In genomic region chr1:33460947-33461629, GRCh38 we compare ENCODE assay signal across 8 cellular contexts. TPM values are rescaled to one million over a fixed set of nuclear protein-coding genes. Genes with fewer than 3 reads are reported as not detected.
DNase-seq lines count a peak whose midpoint lies in the region; ATAC-seq and TF ChIP-seq lines count a peak whose summit lies in the region.

No MANE protein-coding gene starts in this region.

- ATAC-seq in GM18505 (IDR thresholded peaks at IDR 0.05; ENCODE audit: unreplicated experiment) (peak; percentile 74), HG02884 (IDR thresholded peaks at IDR 0.05; ENCODE audit: unreplicated experiment) (peak; percentile 83)
- ATAC-seq in naive thymus-derived CD4-positive, alpha-beta T cell: peak; percentile 79

- no peak overlapping the region for H2AK5ac ChIP-seq in mesendoderm (ENCODE audit: low read length)

- no peak overlapping the region for H4K5ac ChIP-seq in mesendoderm (ENCODE audit: low read length)

- H3K4me3 ChIP-seq in naive thymus-derived CD4-positive, alpha-beta T cell (ENCODE audit: low read length): no peak overlapping the region
- H3K4me3 ChIP-seq in mesendoderm (ENCODE audit: low read length): no peak overlapping the region

- H2BK15ac ChIP-seq in mesendoderm (replicated peaks; ENCODE audit: low read depth): no peak overlapping the region

- no peaks in the 10 kb centered on the region for H3K36me3 Mint-ChIP-seq in naive thymus-derived CD4-positive, alpha-beta T cell
- H3K36me3 Mint-ChIP-seq in activated CD4-positive, alpha-beta T cell treated with anti-CD3 and anti-CD28 coated beads, Interleukin-2, amount 10 ng/mL, durations not matched to agents 7 days and 5 days (ENCODE audit: low read depth): no peaks in the 10 kb centered on the region

- H3K9ac ChIP-seq in mesendoderm (ENCODE audit: low read length): no peak overlapping the region

- no peaks in the 10 kb centered on the region for H3K79me1 ChIP-seq in mesendoderm (ENCODE audit: low read length)

- peak overlapping the region in 1 of 9 donors; percentile 11 for H3K27ac Mint-ChIP-seq in naive thymus-derived CD4-positive, alpha-beta T cell
- H3K27ac Mint-ChIP-seq in activated CD4-positive, alpha-beta T cell treated with anti-CD3 and anti-CD28 coated beads, Interleukin-2, amount 10 ng/mL, durations not matched to agents 7 days and 5 days: no peak overlapping the region

- intact Hi-C loops in naive thymus-derived CD4-positive, alpha-beta T cell (cut with micrococcal nuclease): no loop called here

- WGBS in mesendoderm (ENCODE audit: extremely low coverage, insufficient coverage, low lambda C conversion rate): no CpG with 5 or more reads among the region's 4 CpGs

- no peaks in the 10 kb centered on the region for H3K36me3 ChIP-seq in naive thymus-derived CD4-positive, alpha-beta T cell (ENCODE audit: control insufficient read depth in 2 of 3, insufficient read depth in 3 of 3, low read length in 3 of 3)
- no peaks in the 10 kb centered on the region for H3K36me3 ChIP-seq in mesendoderm (ENCODE audit: control insufficient read depth, insufficient read depth, low read length)

- H3K27me3 Mint-ChIP-seq in naive thymus-derived CD4-positive, alpha-beta T cell: peaks cover 0 to 15% (median 9%) of the 10 kb centered on the region in 5 donors
- peaks cover 6% of the 10 kb centered on the region for H3K27me3 Mint-ChIP-seq in activated CD4-positive, alpha-beta T cell treated with anti-CD3 and anti-CD28 coated beads, Interleukin-2, amount 10 ng/mL, durations not matched to agents 7 days and 5 days

- no peak overlapping the region for H3K23ac ChIP-seq in mesendoderm (ENCODE audit: low read length)

- no peak overlapping the region for H3K18ac ChIP-seq in mesendoderm (ENCODE audit: low read length)

- no peak overlapping the region for H3K4me3 Mint-ChIP-seq in naive thymus-derived CD4-positive, alpha-beta T cell
- H3K4me3 Mint-ChIP-seq in activated CD4-positive, alpha-beta T cell treated with anti-CD3 and anti-CD28 coated beads, Interleukin-2, amount 10 ng/mL, durations not matched to agents 7 days and 5 days: no peak overlapping the region

- H3K9me3 Mint-ChIP-seq in naive thymus-derived CD4-positive, alpha-beta T cell: no peaks in the 10 kb centered on the region
- H3K9me3 Mint-ChIP-seq in activated CD4-positive, alpha-beta T cell treated with anti-CD3 and anti-CD28 coated beads, Interleukin-2, amount 10 ng/mL, durations not matched to agents 7 days and 5 days: no peaks in the 10 kb centered on the region

- POLR2A ChIA-PET in naive thymus-derived CD4-positive, alpha-beta T cell (lab: Charles Lee): no interaction called here
- POLR2A ChIA-PET in activated CD4-positive, alpha-beta T cell treated with anti-CD3 and anti-CD28 coated beads, Interleukin-2, amount 10 ng/mL, durations not matched to agents 7 days and 5 days (lab: Charles Lee): no interaction called here

- DNase-seq in SIG-M5 treated with dmso at 0.1 percent for 504 hours (lab: John Stamatoyannopoulos, UW; ENCODE audit: unreplicated experiment): peak; percentile 57
- no peak for DNase-seq in naive thymus-derived CD4-positive, alpha-beta T cell
- DNase-seq in mesendoderm: no peak
- DNase-seq in activated CD4-positive, alpha-beta T cell treated with anti-CD3 and anti-CD28 coated beads, Interleukin-2, amount 10 ng/mL, durations not matched to agents 7 days and 5 days: no peak
- DNase-seq in NCI-H1048 (lab: John Stamatoyannopoulos, UW): no peak
- no peak for DNase-seq in inferior parietal cortex (ENCODE audit: extremely low spot score)

- peaks cover 0 to 1% (median 0%) of the 10 kb centered on the region in 7 donors for H3K4me1 Mint-ChIP-seq in naive thymus-derived CD4-positive, alpha-beta T cell
- H3K4me1 Mint-ChIP-seq in activated CD4-positive, alpha-beta T cell treated with anti-CD3 and anti-CD28 coated beads, Interleukin-2, amount 10 ng/mL, durations not matched to agents 7 days and 5 days: no peaks in the 10 kb centered on the region

- H3K56ac ChIP-seq in mesendoderm (ENCODE audit: low read length): no peak overlapping the region

- no peak for TF ChIP-seq POLR2A in GM18505 (IDR thresholded peaks at IDR 0.05; ENCODE audit: borderline replicate concordance, extremely low read depth, insufficient read depth, insufficient read length)

- no peak overlapping the region for H2BK5ac ChIP-seq in mesendoderm (ENCODE audit: low read length)

- H2BK120ac ChIP-seq in mesendoderm (ENCODE audit: low read depth, low read length): no peak overlapping the region

- H3K4me1 ChIP-seq in naive thymus-derived CD4-positive, alpha-beta T cell (ENCODE audit: control insufficient read depth in 2 of 2, insufficient read depth in 2 of 2, low read length in 2 of 2): no peaks in the 10 kb centered on the region
- no peaks in the 10 kb centered on the region for H3K4me1 ChIP-seq in mesendoderm (ENCODE audit: control insufficient read depth, low read depth, low read length)

- H3K79me2 ChIP-seq in mesendoderm (ENCODE audit: control insufficient read depth, insufficient read depth, low read length): no peaks in the 10 kb centered on the region

- no peaks in the 10 kb centered on the region for H3K9me3 ChIP-seq in naive thymus-derived CD4-positive, alpha-beta T cell (ENCODE audit: control insufficient read depth in 2 of 3, low read length in 3 of 3)

- H3K27me3 ChIP-seq in naive thymus-derived CD4-positive, alpha-beta T cell (ENCODE audit: control insufficient read depth in 2 of 2, insufficient read depth in 2 of 2, low read length in 2 of 2): no peaks in the 10 kb centered on the region
- H3K27me3 ChIP-seq in mesendoderm (ENCODE audit: insufficient read depth, low read length, poor library complexity): no peaks in the 10 kb centered on the region

- no peak overlapping the region for H3K4me2 ChIP-seq in mesendoderm (ENCODE audit: low read length)

- H3K27ac ChIP-seq in naive thymus-derived CD4-positive, alpha-beta T cell (ENCODE audit: low read depth, low read length): no peak overlapping the region
- H3K27ac ChIP-seq in mesendoderm (ENCODE audit: low read depth, low read length): no peak overlapping the region

- H4K8ac ChIP-seq in mesendoderm (ENCODE audit: low read depth, low read length): no peak overlapping the region

- CTCF ChIA-PET in naive thymus-derived CD4-positive, alpha-beta T cell (lab: Charles Lee): no interaction called here
- CTCF ChIA-PET in activated CD4-positive, alpha-beta T cell treated with anti-CD3 and anti-CD28 coated beads, Interleukin-2, amount 10 ng/mL, durations not matched to agents 7 days and 5 days (lab: Charles Lee): interaction anchor here (1.3 to 2.0 kb wide), 2 partner anchors 8 to 10 kb away, joined by 5 to 6 read pairs; no protein-coding TSS in a partner anchor

- no peak overlapping the region for H3K4ac ChIP-seq in mesendoderm (ENCODE audit: low read depth, low read length)

RNA-seq across cellular contexts. Expression of gene ZSCAN20, which starts 11.4 kb away (rescaled TPM):
- 1 to 10 TPM in 4 of 5 experiments, under 1 TPM in 1; 0.77 to 3.0 (median 2.6) TPM for total RNA-seq in naive thymus-derived CD4-positive, alpha-beta T cell
- 1 to 10 TPM in 1 of 2 donors, under 1 TPM in 1; 0.84 to 1.2 TPM for polyA plus RNA-seq in naive thymus-derived CD4-positive, alpha-beta T cell
- polyA plus RNA-seq in mesendoderm (2013, experiment 1 of 2): 0.60 TPM
- polyA plus RNA-seq in mesendoderm (2013, experiment 2 of 2): 0.67 TPM
- 1 to 10 TPM; 1.5 to 2.2 TPM for total RNA-seq in activated CD4-positive, alpha-beta T cell treated with anti-CD3 and anti-CD28 coated beads, Interleukin-2, amount 10 ng/mL, durations not matched to agents 7 days and 5 days

RNA-seq across cellular contexts. Expression of gene PHC2, which starts 30.2 kb away (rescaled TPM):
- 10 to 100 TPM; 31.9 to 45.5 (median 35.4) TPM for total RNA-seq in naive thymus-derived CD4-positive, alpha-beta T cell
- 10 to 100 TPM in 1 of 2 donors, 1 to 10 TPM in 1; 10.0 to 18.1 TPM for polyA plus RNA-seq in naive thymus-derived CD4-positive, alpha-beta T cell
- 4.1 TPM for polyA plus RNA-seq in mesendoderm (2013, experiment 1 of 2)
- polyA plus RNA-seq in mesendoderm (2013, experiment 2 of 2): 4.4 TPM
- 10 to 100 TPM; 43.2 to 48.3 TPM for total RNA-seq in activated CD4-positive, alpha-beta T cell treated with anti-CD3 and anti-CD28 coated beads, Interleukin-2, amount 10 ng/mL, durations not matched to agents 7 days and 5 days
